9 cellular contexts compared by ENCODE assay signal in genomic region chr1:23837905-23838304, GRCh38. TPM values are rescaled to one million over a fixed set of nuclear protein-coding genes. Genes with fewer than 3 reads are reported as not detected.
DNase-seq lines count a peak whose midpoint lies in the region; ATAC-seq, FAIRE-seq and TF ChIP-seq lines count a peak whose summit lies in the region.
"Had no signal": no experiment of that assay in that cellular context is flagged by ENCODE, and none has a peak within 500 bp of the region (broad histone marks: within the 10 kb centered on the region; RNA-seq: fewer than 3 reads in every experiment).

No MANE protein-coding gene starts in this region.

- H3K4me3 ChIP-seq in CD4-positive, CD25-positive, alpha-beta regulatory T cell (ENCODE audit: low read depth, low read length), result peak overlapping the region; percentile 52
- peak overlapping the region; percentile 36 for H3K4me3 ChIP-seq in Jurkat, Clone E6-1 (ENCODE audit: low read length)
- H3K4me3 ChIP-seq in small intestine (ENCODE audit: low read depth in 1 of 2, low read length in 2 of 2), result no peak overlapping the region

- peaks cover 4 to 12% (median 6%) of the 10 kb centered on the region in 4 donors for H3K4me1 Mint-ChIP-seq in CD4-positive, CD25-positive, alpha-beta regulatory T cell
- peaks cover 6% of the 10 kb centered on the region for H3K4me1 Mint-ChIP-seq in chondrocyte (ENCODE audit: low read depth)
- H3K4me1 Mint-ChIP-seq in naive B cell, result peaks cover 10 to 13% (median 12%) of the 10 kb centered on the region in 3 donors

- DNase-seq in CD4-positive, CD25-positive, alpha-beta regulatory T cell, result peak in 1 of 3 donors; percentile 29
- no peak for DNase-seq in Jurkat, Clone E6-1 (ENCODE audit: low read depth, low spot score)
- no peak for DNase-seq in chondrocyte (ENCODE audit: low spot score)
- no peak for DNase-seq in naive B cell
- DNase-seq in pons (ENCODE audit: low spot score), result no peak
- DNase-seq in small intestine, result no peak
- DNase-seq: GF-D8 had no signal

- H3K4me3 Mint-ChIP-seq in CD4-positive, CD25-positive, alpha-beta regulatory T cell, result peak overlapping the region in 3 of 4 donors; percentile 11 to 89 (median 78)
- H3K4me3 Mint-ChIP-seq in chondrocyte (ENCODE audit: unreplicated experiment) (peak overlapping the region; percentile 73), naive B cell (peak overlapping the region in 7 of 8 donors; percentile 44 to 90 (median 75))

- peaks cover 11% of the 10 kb centered on the region for H3K4me1 ChIP-seq in CD4-positive, CD25-positive, alpha-beta regulatory T cell (ENCODE audit: control insufficient read depth, insufficient read depth, low read length, poor library complexity, severe bottlenecking)
- no peaks in the 10 kb centered on the region for H3K4me1 ChIP-seq in small intestine (ENCODE audit: control insufficient read depth in 2 of 2, insufficient read depth in 1 of 2, low read depth in 1 of 2, low read length in 1 of 2)

- peaks cover 2% of the 10 kb centered on the region for H3K27me3 ChIP-seq in CD4-positive, CD25-positive, alpha-beta regulatory T cell (ENCODE audit: control insufficient read depth, insufficient read depth, low read length)
- H3K27me3 ChIP-seq in small intestine (ENCODE audit: control insufficient read depth in 2 of 2, insufficient read depth in 2 of 2, low read length in 2 of 2), result peaks cover 0 to 5% of the 10 kb centered on the region in 2 donors

- H3K36me3 ChIP-seq in CD4-positive, CD25-positive, alpha-beta regulatory T cell (ENCODE audit: control insufficient read depth, insufficient read depth, low read length), result no peaks in the 10 kb centered on the region
- no peaks in the 10 kb centered on the region for H3K36me3 ChIP-seq in small intestine (ENCODE audit: control insufficient read depth in 2 of 2, insufficient read depth in 2 of 2, low read length in 2 of 2)

- no peak for ATAC-seq in CD4-positive, CD25-positive, alpha-beta regulatory T cell (ENCODE audit: low read depth in 2 of 2)
- ATAC-seq in naive B cell (ENCODE audit: low read depth in 2 of 2) (no peak), HG03280 (IDR thresholded peaks at IDR 0.05; ENCODE audit: unreplicated experiment) (no peak), GM19463 (IDR thresholded peaks at IDR 0.05; ENCODE audit: unreplicated experiment) (no peak)

- H3K9me3 Mint-ChIP-seq in CD4-positive, CD25-positive, alpha-beta regulatory T cell, result no peaks in the 10 kb centered on the region
- H3K9me3 Mint-ChIP-seq in chondrocyte (ENCODE audit: low read depth) (no peaks in the 10 kb centered on the region), naive B cell (no peaks in the 10 kb centered on the region)

- H3K27me3 Mint-ChIP-seq in CD4-positive, CD25-positive, alpha-beta regulatory T cell, result peaks cover 18% of the 10 kb centered on the region
- H3K27me3 Mint-ChIP-seq in chondrocyte (ENCODE audit: low read depth), result peaks cover 11% of the 10 kb centered on the region
- H3K27me3 Mint-ChIP-seq in naive B cell, result no peaks in the 10 kb centered on the region

- 9 to 17% (median 16%) methylated on average over 11 to 13 of the region's 13 CpGs for WGBS in small intestine, 3 donors

- TF ChIP-seq CTCF in chondrocyte (IDR thresholded peaks at IDR 0.05), result no peak

- H3K9me3 ChIP-seq in CD4-positive, CD25-positive, alpha-beta regulatory T cell (ENCODE audit: control insufficient read depth in 2 of 2, low read length in 2 of 2), result no peaks in the 10 kb centered on the region
- H3K9me3 ChIP-seq in small intestine (ENCODE audit: control insufficient read depth, low read depth), result no peaks in the 10 kb centered on the region

- no peaks in the 10 kb centered on the region for H3K36me3 Mint-ChIP-seq in CD4-positive, CD25-positive, alpha-beta regulatory T cell
- H3K36me3 Mint-ChIP-seq in chondrocyte (ENCODE audit: low read depth) (no peaks in the 10 kb centered on the region), naive B cell (no peaks in the 10 kb centered on the region)

- no peak for FAIRE-seq in small intestine (lab: Jason Lieb, UNC)

- no peak overlapping the region for H3K27ac ChIP-seq in CD4-positive, CD25-positive, alpha-beta regulatory T cell (ENCODE audit: insufficient read depth, low read length, poor library complexity, severe bottlenecking)
- no peak overlapping the region for H3K27ac ChIP-seq in small intestine (ENCODE audit: low read depth in 1 of 2, low read length in 1 of 2)

- H3K27ac Mint-ChIP-seq in CD4-positive, CD25-positive, alpha-beta regulatory T cell, result no peak overlapping the region
- H3K27ac Mint-ChIP-seq in chondrocyte (ENCODE audit: unreplicated experiment) (no peak overlapping the region), naive B cell (peak overlapping the region in 3 of 6 donors; percentile 80 to 94 (median 93))

RNA-seq across cellular contexts. Expression of gene HMGCL, which starts 12.7 kb away (rescaled TPM):
- total RNA-seq in CD4-positive, CD25-positive, alpha-beta regulatory T cell, result 15.7 TPM
- polyA plus RNA-seq in CD4-positive, CD25-positive, alpha-beta regulatory T cell, result 10 to 100 TPM; 36.3 to 40.5 (median 37.4) TPM
- polyA plus RNA-seq in Jurkat, Clone E6-1 (2012; ENCODE audit: insufficient read depth, insufficient read length), result 21.2 TPM
- total RNA-seq in chondrocyte, result 22.0 to 26.8 TPM (median 25.9 TPM) in 3 replicates
- polyA plus RNA-seq in naive B cell (ENCODE audit: low read depth in 6 of 6) (10 to 100 TPM; 16.0 to 42.2 (median 27.7) TPM), small intestine (100 to 1,000 TPM in 1 of 3 donors, 10 to 100 TPM in 2; 52.2 to 105 (median 89.7) TPM)

RNA-seq across cellular contexts. Expression of gene FUCA1, which starts 30.2 kb away (rescaled TPM):
- total RNA-seq in CD4-positive, CD25-positive, alpha-beta regulatory T cell, result 5.3 TPM
- 10 to 100 TPM; 10.3 to 22.6 (median 17.0) TPM for polyA plus RNA-seq in CD4-positive, CD25-positive, alpha-beta regulatory T cell
- 15.9 TPM for polyA plus RNA-seq in Jurkat, Clone E6-1 (2012; ENCODE audit: insufficient read depth, insufficient read length)
- 14.6 to 15.9 TPM (median 15.6 TPM) in 3 replicates for total RNA-seq in chondrocyte
- 1 to 10 TPM; 3.2 to 9.6 (median 7.2) TPM for polyA plus RNA-seq in naive B cell (ENCODE audit: low read depth in 6 of 6)
- 10 to 100 TPM; 44.9 to 52.1 (median 50.5) TPM for polyA plus RNA-seq in small intestine

RNA-seq across cellular contexts. Expression of gene GALE, which starts 37.4 kb away (rescaled TPM):
- 7.0 TPM for total RNA-seq in CD4-positive, CD25-positive, alpha-beta regulatory T cell
- polyA plus RNA-seq in CD4-positive, CD25-positive, alpha-beta regulatory T cell, result 10 to 100 TPM in 1 of 4 donors, 1 to 10 TPM in 3; 8.0 to 10.3 (median 9.8) TPM
- polyA plus RNA-seq in Jurkat, Clone E6-1 (2012; ENCODE audit: insufficient read depth, insufficient read length), result 42.7 TPM
- 24.9 to 34.0 TPM (median 25.7 TPM) in 3 replicates for total RNA-seq in chondrocyte
- 1 to 10 TPM in 5 of 6 donors, not detected in 1; 3.8 to 7.9 (median 4.3) TPM for polyA plus RNA-seq in naive B cell (ENCODE audit: low read depth in 6 of 6)
- polyA plus RNA-seq in small intestine, result 100 to 1,000 TPM in 2 of 3 donors, 10 to 100 TPM in 1; 76.6 to 289 (median 276) TPM

RNA-seq across cellular contexts. Expression of gene LYPLA2, which starts 47.0 kb away (rescaled TPM):
- 50.4 TPM for total RNA-seq in CD4-positive, CD25-positive, alpha-beta regulatory T cell
- polyA plus RNA-seq in CD4-positive, CD25-positive, alpha-beta regulatory T cell, result 100 to 1,000 TPM in 2 of 4 donors, 10 to 100 TPM in 2; 84.4 to 111 (median 100) TPM
- polyA plus RNA-seq in Jurkat, Clone E6-1 (2012; ENCODE audit: insufficient read depth, insufficient read length), result 65.4 TPM
- 39.8 to 43.0 TPM (median 40.4 TPM) in 3 replicates for total RNA-seq in chondrocyte
- 10 to 100 TPM; 45.3 to 77.4 (median 67.3) TPM for polyA plus RNA-seq in naive B cell (ENCODE audit: low read depth in 6 of 6)
- polyA plus RNA-seq in small intestine, result 100 to 1,000 TPM in 2 of 3 donors, 10 to 100 TPM in 1; 92.9 to 137 (median 105) TPM

RNA-seq across cellular contexts. Expression of gene PITHD1, which starts 59.7 kb away (rescaled TPM):
- total RNA-seq in CD4-positive, CD25-positive, alpha-beta regulatory T cell, result 85.8 TPM
- polyA plus RNA-seq in CD4-positive, CD25-positive, alpha-beta regulatory T cell, result 10 to 100 TPM; 72.6 to 98.9 (median 78.1) TPM
- polyA plus RNA-seq in Jurkat, Clone E6-1 (2012; ENCODE audit: insufficient read depth, insufficient read length), result 66.9 TPM
- 36.2 to 36.5 TPM (median 36.4 TPM) in 3 replicates for total RNA-seq in chondrocyte
- polyA plus RNA-seq in naive B cell (ENCODE audit: low read depth in 6 of 6) (100 to 1,000 TPM in 2 of 6 donors, 10 to 100 TPM in 4; 64.4 to 110 (median 89.0) TPM), small intestine (10 to 100 TPM; 32.4 to 50.5 (median 46.2) TPM)

Comparison
In these comparisons a context has a peak if more than half of its experiments do, and no peak if none do; other contexts are left out.
1. H3K4me3 ChIP-seq: peak in CD4-positive, CD25-positive, alpha-beta regulatory T cell (single experiment) and Jurkat, Clone E6-1 (single experiment); none in small intestine (0 of 2).
2. RNA of gene GALE, which starts 37.4 kb away (polyA plus RNA-seq): 76.6 to 289 TPM in small intestine; 8.0 to 10.3 TPM in CD4-positive, CD25-positive, alpha-beta regulatory T cell and 3.8 to 7.9 TPM in naive B cell; every median in the first group is over 4 times any median in the second.
3. Peak in every context shown above with its lines, with median percentiles within 50 percentile points of each other: H3K4me3 Mint-ChIP-seq.